11 cellular contexts compared by ENCODE assay signal in the genomic region with DNA sequence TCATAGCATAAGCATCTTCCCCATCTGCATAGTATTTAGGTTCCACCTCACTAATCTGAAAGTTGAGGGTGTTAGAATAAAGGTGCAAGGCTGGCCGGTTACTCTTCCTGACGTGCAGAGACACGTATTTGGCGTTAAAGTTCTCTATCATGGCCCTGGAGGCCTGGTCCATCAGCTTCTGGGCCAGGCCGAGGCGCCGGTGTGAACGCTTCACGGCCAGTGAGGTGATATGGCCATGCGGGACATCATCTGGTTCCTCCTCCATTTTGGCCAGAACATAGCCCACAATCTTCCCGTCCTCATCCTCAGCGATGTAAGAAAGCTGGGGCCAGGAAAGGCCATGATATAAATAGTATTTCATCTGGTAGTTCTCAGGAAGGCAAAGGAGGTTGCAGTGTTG. TPM values are rescaled to one million over a fixed set of nuclear protein-coding genes. Genes with fewer than 3 reads are reported as not detected.
"Had no signal": no experiment of that assay in that cellular context is flagged by ENCODE, and none has a peak within 500 bp of the region (broad histone marks: within the 10 kb centered on the region; RNA-seq: fewer than 3 reads in every experiment).

No MANE protein-coding gene starts in this region.

- H3K9ac ChIP-seq: GM23248, KMS-11 had no signal

- DNase-seq: GM23248, GOT3, H7, HFFc6, IMR-90, KBM-7 had no signal

- H3K4me3 Mint-ChIP-seq: HFFc6 had no signal

- H3K27ac Mint-ChIP-seq: HFFc6 had no signal

- H2AFZ ChIP-seq: GM23248 had no signal

- H3K36me3 ChIP-seq: HAP-1 had no signal

- H3K27ac ChIP-seq: GM23248, KMS-11 had no signal

- ATAC-seq: HCT116 had no signal

- H3K9me3 ChIP-seq: HAP-1 had no signal

- H3K4me1 ChIP-seq: HAP-1 had no signal

- H3K4me2 ChIP-seq: KMS-11 had no signal

- H3K4me3 ChIP-seq: GM23248, HAP-1 had no signal

- FAIRE-seq: HTR-8/SVneo had no signal

RNA-seq across cellular contexts. Expression of a gene that starts 0.4 kb away (rescaled TPM):
- total RNA-seq: GM23248, H7, HFFc6, HT-29, IMR-90 had no signal
- polyA plus RNA-seq: GM23248, IMR-90 had no signal
